In genomic region chr19:56740478-56740877, GRCh38 we compare ENCODE assay signal across 19 cellular contexts.
"Had no signal": no experiment of that assay in that cellular context is flagged by ENCODE, and none has a peak within 500 bp of the region (broad histone marks: within the 10 kb centered on the region; RNA-seq: fewer than 3 reads in every experiment).

No MANE protein-coding gene starts in this region.

- H3K36me3 ChIP-seq: gastrocnemius medialis, heart right ventricle, prostate gland, right lobe of liver, spleen, tibial artery, upper lobe of left lung, vagina had no signal

- H3K9ac ChIP-seq: parathyroid adenoma had no signal

- H3K27ac ChIP-seq: gastrocnemius medialis, heart right ventricle, parathyroid adenoma, prostate gland, right lobe of liver, spleen, tibial artery, upper lobe of left lung, vagina had no signal

- H3K4me1 ChIP-seq: gastrocnemius medialis, heart right ventricle, parathyroid adenoma, prostate gland, right lobe of liver, tibial artery, upper lobe of left lung, vagina had no signal

- H2AFZ ChIP-seq: parathyroid adenoma had no signal

- H3K27me3 ChIP-seq: gastrocnemius medialis, right lobe of liver, spleen, tibial artery, upper lobe of left lung, vagina had no signal

- ATAC-seq: esophagus mucosa; gastrocnemius medialis; heart right ventricle; left ventricle myocardium superior; naive thymus-derived CD4-positive, alpha-beta T cell; right lobe of liver; stimulated activated memory B cell treated with anti-CD40 and anti-IgM and Interleukin-4, amounts not matched to agents 10 μg/mL and 1 μg/mL and 100 μg/mL, for 72 hours had no signal

- H3K4me3 ChIP-seq: gastrocnemius medialis, heart right ventricle, lung, prostate gland, right lobe of liver, spleen, tibial artery, upper lobe of left lung, vagina had no signal

- DNase-seq: effector memory CD4-positive, alpha-beta T cell; gastrocnemius medialis; heart right ventricle; left ventricle myocardium superior; naive thymus-derived CD4-positive, alpha-beta T cell; nephron progenitor cell; right lobe of liver; spleen; stimulated activated CD4-positive, alpha-beta T cell treated with anti-CD3 and anti-CD28 coated beads, Interleukin-15, amount 100 ng/mL, for 24 hours; stimulated activated CD4-positive, alpha-beta T cell treated with anti-CD3 and anti-CD28 coated beads, Interleukin-1b, Interleukin-23, amount 100 ng/mL, for 48 hours; stimulated activated CD4-positive, alpha-beta T cell treated with anti-CD3 and anti-CD28 coated beads, Interleukin-4, amount 100 ng/mL, for 24 hours; tibial artery; upper lobe of left lung had no signal

- H3K79me2 ChIP-seq: parathyroid adenoma had no signal

- H3K9me3 ChIP-seq: gastrocnemius medialis, prostate gland, right lobe of liver, upper lobe of left lung, vagina had no signal
